Comparison of ENCODE assay signal across 8 cellular contexts in genomic region chrX:81121513-81122363, GRCh38.
DNase-seq lines count a peak whose midpoint lies in the region; ATAC-seq and FAIRE-seq lines count a peak whose summit lies in the region.

No MANE protein-coding gene starts in this region.

- H3K9me3 Mint-ChIP-seq in naive thymus-derived CD4-positive, alpha-beta T cell, result peaks cover 0 to 2% (median 0%) of the 10 kb centered on the region in 11 donors
- no peaks in the 10 kb centered on the region for H3K9me3 Mint-ChIP-seq in stimulated activated effector memory CD8-positive, alpha-beta T cell treated with anti-CD3 and anti-CD28 coated beads, Interleukin-12 subunit alpha, Interleukin-12 subunit beta, amount 100 ng/mL, for 72 hours

- H3K27me3 ChIP-seq in naive thymus-derived CD4-positive, alpha-beta T cell (ENCODE audit: control insufficient read depth in 2 of 2, insufficient read depth in 2 of 2, low read length in 2 of 2), result no peaks in the 10 kb centered on the region

- no peaks in the 10 kb centered on the region for H3K9me3 ChIP-seq in naive thymus-derived CD4-positive, alpha-beta T cell (ENCODE audit: control insufficient read depth in 2 of 3, low read length in 3 of 3)

- CTCF ChIA-PET in naive thymus-derived CD4-positive, alpha-beta T cell (lab: Charles Lee), result no interaction called here

- no peaks in the 10 kb centered on the region for H3K36me3 ChIP-seq in naive thymus-derived CD4-positive, alpha-beta T cell (ENCODE audit: control insufficient read depth in 2 of 3, insufficient read depth in 3 of 3, low read length in 3 of 3)

- H3K4me1 ChIP-seq in naive thymus-derived CD4-positive, alpha-beta T cell (ENCODE audit: control insufficient read depth in 2 of 2, insufficient read depth in 2 of 2, low read length in 2 of 2), result no peaks in the 10 kb centered on the region

- intact Hi-C loops in naive thymus-derived CD4-positive, alpha-beta T cell (cut with micrococcal nuclease), result loop anchor here (1.0 to 5.0 kb wide), 6 partner anchors 80 to 313 kb away; partner anchors contain the start of genes HMGN5 (in 2 of the 2) and BRWD3 (in 1 of the 2)

- H3K27ac Mint-ChIP-seq in naive thymus-derived CD4-positive, alpha-beta T cell, result peak overlapping the region; percentile 63 to 90 (median 77)
- H3K27ac Mint-ChIP-seq in stimulated activated effector memory CD8-positive, alpha-beta T cell treated with anti-CD3 and anti-CD28 coated beads, Interleukin-12 subunit alpha, Interleukin-12 subunit beta, amount 100 ng/mL, for 72 hours, result peak overlapping the region; percentile 33

- peak; percentile 94 for ATAC-seq in GM21360 (IDR thresholded peaks at IDR 0.05; ENCODE audit: unreplicated experiment)
- peak; percentile 97 for ATAC-seq in naive thymus-derived CD4-positive, alpha-beta T cell
- peak; percentile 98 for ATAC-seq in stimulated activated effector memory CD8-positive, alpha-beta T cell treated with anti-CD3 and anti-CD28 coated beads, Interleukin-12 subunit alpha, Interleukin-12 subunit beta, amount 100 ng/mL, for 72 hours

- peak overlapping the region; percentile 85 to 98 (median 93) for H3K4me3 Mint-ChIP-seq in naive thymus-derived CD4-positive, alpha-beta T cell
- H3K4me3 Mint-ChIP-seq in stimulated activated effector memory CD8-positive, alpha-beta T cell treated with anti-CD3 and anti-CD28 coated beads, Interleukin-12 subunit alpha, Interleukin-12 subunit beta, amount 100 ng/mL, for 72 hours, result peak overlapping the region; percentile 79

- H3K36me3 Mint-ChIP-seq in naive thymus-derived CD4-positive, alpha-beta T cell, result no peaks in the 10 kb centered on the region
- H3K36me3 Mint-ChIP-seq in stimulated activated effector memory CD8-positive, alpha-beta T cell treated with anti-CD3 and anti-CD28 coated beads, Interleukin-12 subunit alpha, Interleukin-12 subunit beta, amount 100 ng/mL, for 72 hours, result peaks cover 12% of the 10 kb centered on the region

- peaks cover 0 to 21% (median 0%) of the 10 kb centered on the region in 5 donors for H3K27me3 Mint-ChIP-seq in naive thymus-derived CD4-positive, alpha-beta T cell

- peak overlapping the region; percentile 52 for H3K27ac ChIP-seq in naive thymus-derived CD4-positive, alpha-beta T cell (ENCODE audit: low read depth, low read length)

- peak; percentile 81 for DNase-seq in COLO668 (lab: John Stamatoyannopoulos, UW; ENCODE audit: unreplicated experiment)
- DNase-seq in HS-5 (ENCODE audit: low read depth), result peak; percentile 54
- DNase-seq in RCC 7860 (ENCODE audit: low spot score), result peak; percentile 71
- peak; percentile 58 to 72 for DNase-seq in activated T-helper 1 cell treated with anti-CD3 and anti-CD28 coated beads, Interleukin-2, amount 50 U/mL, for 16 hours (ENCODE audit: low read depth in 1 of 2, low spot score in 1 of 2)
- DNase-seq in fibroblast of peridontal ligament (ENCODE audit: extremely low read depth), result peak; percentile 87
- DNase-seq in naive thymus-derived CD4-positive, alpha-beta T cell, result peak; percentile 71 to 87 (median 84)
- DNase-seq in stimulated activated effector memory CD8-positive, alpha-beta T cell treated with anti-CD3 and anti-CD28 coated beads, Interleukin-12 subunit alpha, Interleukin-12 subunit beta, amount 100 ng/mL, for 72 hours (ENCODE audit: low spot score in 2 of 2), result peak; percentile 72 to 90

- peaks cover 0 to 17% (median 6%) of the 10 kb centered on the region in 7 donors for H3K4me1 Mint-ChIP-seq in naive thymus-derived CD4-positive, alpha-beta T cell
- peaks cover 7% of the 10 kb centered on the region for H3K4me1 Mint-ChIP-seq in stimulated activated effector memory CD8-positive, alpha-beta T cell treated with anti-CD3 and anti-CD28 coated beads, Interleukin-12 subunit alpha, Interleukin-12 subunit beta, amount 100 ng/mL, for 72 hours

- POLR2A ChIA-PET in naive thymus-derived CD4-positive, alpha-beta T cell (lab: Charles Lee), result no interaction called here

- peak overlapping the region; percentile 77 for H3K4me3 ChIP-seq in naive thymus-derived CD4-positive, alpha-beta T cell (ENCODE audit: low read length)

- FAIRE-seq in RCC 7860 (lab: Jason Lieb, UNC), result peak; percentile 88

Comparison
In these comparisons a context has a peak if more than half of its experiments do, and no peak if none do; other contexts are left out.
1. Peak in every context shown above with its lines: DNase-seq, ATAC-seq, H3K4me3 ChIP-seq and H3K27ac ChIP-seq.